Comparison of ENCODE assay signal across 8 cellular contexts in the genomic region with DNA sequence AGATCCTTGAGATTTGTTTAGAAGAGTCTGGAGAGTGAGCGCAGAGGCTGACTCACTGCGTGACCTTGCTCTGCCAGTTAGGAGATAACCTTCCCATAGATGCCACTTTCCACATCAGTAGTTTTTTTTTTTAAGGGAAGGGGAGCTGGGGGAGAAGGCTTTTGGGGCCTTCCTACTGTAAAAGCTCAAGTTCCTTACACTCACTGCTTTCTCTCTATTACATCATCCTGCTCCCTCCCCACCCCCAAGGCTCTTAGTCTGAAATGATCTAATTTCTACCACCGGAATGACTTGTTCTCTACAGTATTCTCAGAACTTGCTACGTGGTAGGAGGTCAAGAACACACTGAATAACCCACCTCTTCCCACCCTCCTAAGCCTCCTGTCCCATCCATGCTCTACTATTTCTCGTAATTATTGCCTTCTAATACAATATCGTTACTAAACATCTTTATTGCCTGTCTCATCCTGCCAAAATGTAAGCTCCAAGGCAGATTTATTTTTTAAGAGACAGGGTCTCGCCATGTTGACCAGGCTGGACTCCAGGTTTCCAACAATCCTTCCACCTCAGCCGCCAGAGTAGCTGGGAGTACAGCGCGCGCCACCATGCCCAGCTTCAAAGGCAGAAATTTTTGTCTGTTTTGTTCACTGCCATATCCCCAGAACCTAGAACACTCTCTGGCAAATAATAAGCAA. TPM values are rescaled to one million over a fixed set of nuclear protein-coding genes. Genes with fewer than 3 reads are reported as not detected.
DNase-seq lines count a peak whose midpoint lies in the region; ATAC-seq and TF ChIP-seq lines count a peak whose summit lies in the region.

No MANE protein-coding gene starts in this region.

- no peaks in the 10 kb centered on the region for H3K27me3 Mint-ChIP-seq in activated T-cell treated with anti-CD3 and anti-CD28 coated beads, Interleukin-2, amount 50 U/mL, for 24 hours
- H3K27me3 Mint-ChIP-seq in glutamatergic neuron (ENCODE audit: unreplicated experiment) = peaks cover 6% of the 10 kb centered on the region

- no peaks in the 10 kb centered on the region for H3K9me3 ChIP-seq in MG63

- H3K36me3 ChIP-seq in MG63 = peaks cover 14% of the 10 kb centered on the region

- peak overlapping the region; percentile 72 for H3K4me3 ChIP-seq in MG63

- peak overlapping the region; percentile 97 for H3K4me3 Mint-ChIP-seq in activated T-cell treated with anti-CD3 and anti-CD28 coated beads, Interleukin-2, amount 50 U/mL, for 24 hours
- peak overlapping the region; percentile 87 for H3K4me3 Mint-ChIP-seq in glutamatergic neuron (ENCODE audit: unreplicated experiment)

- no peaks in the 10 kb centered on the region for H3K9me3 Mint-ChIP-seq in activated T-cell treated with anti-CD3 and anti-CD28 coated beads, Interleukin-2, amount 50 U/mL, for 24 hours
- peaks cover 12% of the 10 kb centered on the region for H3K9me3 Mint-ChIP-seq in glutamatergic neuron (ENCODE audit: unreplicated experiment)

- peaks cover 54% of the 10 kb centered on the region for H3K36me3 Mint-ChIP-seq in activated T-cell treated with anti-CD3 and anti-CD28 coated beads, Interleukin-2, amount 50 U/mL, for 24 hours (ENCODE audit: low read depth)
- no peaks in the 10 kb centered on the region for H3K36me3 Mint-ChIP-seq in glutamatergic neuron (ENCODE audit: unreplicated experiment)

- DNase-seq in GM04504 (ENCODE audit: low read depth) (peak; percentile 67), MG63 (peak; percentile 44), glutamatergic neuron (no peak), T1000 (lab: John Stamatoyannopoulos, UW) (no peak)
- peak; percentile 56 for DNase-seq in activated T-cell treated with anti-CD3 and anti-CD28 coated beads, Interleukin-2, amount 50 U/mL, for 24 hours
- peak; percentile 51 to 70 (median 60) for DNase-seq in stimulated activated CD4-positive, alpha-beta T cell treated with anti-CD3 and anti-CD28 coated beads, Interleukin-12 subunit alpha, Interleukin-12 subunit beta, amount 100 ng/mL, for 48 hours (ENCODE audit: low read depth in 2 of 3, low spot score in 1 of 3)

- no peaks in the 10 kb centered on the region for H3K27me3 ChIP-seq in MG63

- H3K27ac Mint-ChIP-seq in activated T-cell treated with anti-CD3 and anti-CD28 coated beads, Interleukin-2, amount 50 U/mL, for 24 hours = peak overlapping the region; percentile 100
- H3K27ac Mint-ChIP-seq in glutamatergic neuron (ENCODE audit: unreplicated experiment) = peak overlapping the region; percentile 87

- no peak for TF ChIP-seq CTCF in glutamatergic neuron (IDR thresholded peaks at IDR 0.05; ENCODE audit: partially characterized antibody, unreplicated experiment)

- peaks cover 35% of the 10 kb centered on the region for H3K4me1 Mint-ChIP-seq in activated T-cell treated with anti-CD3 and anti-CD28 coated beads, Interleukin-2, amount 50 U/mL, for 24 hours (ENCODE audit: low read depth)
- peaks cover 17% of the 10 kb centered on the region for H3K4me1 Mint-ChIP-seq in glutamatergic neuron (ENCODE audit: low read depth, unreplicated experiment)

- ATAC-seq in GM18861 (IDR thresholded peaks at IDR 0.05; ENCODE audit: unreplicated experiment) = no peak
- ATAC-seq in HG02852 (IDR thresholded peaks at IDR 0.05; ENCODE audit: unreplicated experiment) = no peak

RNA-seq across cellular contexts. Expression of a gene that starts 1.2 kb away (rescaled TPM):
- total RNA-seq in MG63 (2014; rRNA removed; shearing (Covaris generic); ENCODE audit: low replicate concordance) = 45.3 and 79.2 TPM in 2 replicates
- total RNA-seq in glutamatergic neuron (ENCODE audit: unreplicated experiment) = 98.5 TPM

RNA-seq across cellular contexts. Expression of a gene that starts 1.7 kb away (rescaled TPM):
- total RNA-seq in MG63 (2014; rRNA removed; shearing (Covaris generic); ENCODE audit: low replicate concordance) = not detected in 2 replicates
- not detected for total RNA-seq in glutamatergic neuron (ENCODE audit: unreplicated experiment)

RNA-seq across cellular contexts. Expression of a gene that starts 28.6 kb away (rescaled TPM):
- total RNA-seq in MG63 (2014; rRNA removed; shearing (Covaris generic); ENCODE audit: low replicate concordance) = 562 and 599 TPM in 2 replicates
- total RNA-seq in glutamatergic neuron (ENCODE audit: unreplicated experiment) = 514 TPM

RNA-seq across cellular contexts. Expression of a gene that starts 37.9 kb away (rescaled TPM):
- total RNA-seq in MG63 (2014; rRNA removed; shearing (Covaris generic); ENCODE audit: low replicate concordance) = 3.6 and 5.8 TPM in 2 replicates
- 64.4 TPM for total RNA-seq in glutamatergic neuron (ENCODE audit: unreplicated experiment)

RNA-seq across cellular contexts. Expression of a gene that starts 38.4 kb away (rescaled TPM):
- 21.8 and 75.4 TPM in 2 replicates for total RNA-seq in MG63 (2014; rRNA removed; shearing (Covaris generic); ENCODE audit: low replicate concordance)
- total RNA-seq in glutamatergic neuron (ENCODE audit: unreplicated experiment) = 22.8 TPM

Comparison
In these comparisons a context has a peak if more than half of its experiments do, and no peak if none do; other contexts are left out.
1. DNase-seq: peak in GM04504 (single experiment), MG63 (single experiment), activated T-cell treated with anti-CD3 and anti-CD28 coated beads, Interleukin-2, amount 50 U/mL, for 24 hours (single experiment) and stimulated activated CD4-positive, alpha-beta T cell treated with anti-CD3 and anti-CD28 coated beads, Interleukin-12 subunit alpha, Interleukin-12 subunit beta, amount 100 ng/mL, for 48 hours (3 of 3); none in glutamatergic neuron (single experiment) and T1000 (single experiment).